ENCODE assay signal across 17 cellular contexts in genomic region chr6:169956580-169956979, GRCh38.
A peak's percentile ranks its signal among the peaks of the same experiment; 100 is the strongest.
DNase-seq lines count a peak whose midpoint lies in the region; ATAC-seq and TF ChIP-seq lines count a peak whose summit lies in the region.
"Had no signal": no experiment of that assay in that cellular context is flagged by ENCODE, and none has a peak within 500 bp of the region (broad histone marks: within the 10 kb centered on the region; RNA-seq: fewer than 3 reads in every experiment).

No MANE protein-coding gene starts in this region.

- no peaks in the 10 kb centered on the region for H3K36me3 ChIP-seq in upper lobe of left lung
- H3K36me3 ChIP-seq: BLaER1 had no signal

- H3K4me3 Mint-ChIP-seq in osteocyte (ENCODE audit: unreplicated experiment): no peak overlapping the region
- H3K4me3 Mint-ChIP-seq: CD8-positive, alpha-beta memory T cell had no signal

- H3K9me3 ChIP-seq in upper lobe of left lung: no peaks in the 10 kb centered on the region

- H3K27me3 Mint-ChIP-seq in osteocyte (ENCODE audit: unreplicated experiment): no peaks in the 10 kb centered on the region

- no peaks in the 10 kb centered on the region for H3K4me1 Mint-ChIP-seq in osteocyte (ENCODE audit: unreplicated experiment)

- no peak for TF ChIP-seq CTCF in osteocyte (IDR thresholded peaks at IDR 0.05)
- TF ChIP-seq CTCF in upper lobe of left lung (IDR thresholded peaks at IDR 0.05): no peak

- no peak for TF ChIP-seq POLR2A in upper lobe of left lung (IDR thresholded peaks at IDR 0.05)

- DNase-seq in activated CD8-positive, alpha-beta memory T cell treated with anti-CD3 and anti-CD28 coated beads, Interleukin-2, amount 50 U/mL, for 48 hours: peak; percentile 36
- no peak for DNase-seq in activated CD8-positive, alpha-beta memory T cell treated with anti-CD3 and anti-CD28 coated beads, Interleukin-2, amount 50 U/mL, for 4 hours
- peak; percentile 39 for DNase-seq in ecto neural progenitor cell (ENCODE audit: low spot score)
- DNase-seq in osteocyte (ENCODE audit: extremely low spot score, unreplicated experiment): peak; percentile 81
- peak; percentile 15 to 39 for DNase-seq in upper lobe of left lung
- DNase-seq in NCI-H446 treated with DMSO at 0.1 percent for 48 hours (lab: John Stamatoyannopoulos, UW): no peak
- DNase-seq: CD8-positive, alpha-beta memory T cell; DMS79 treated with DMSO at 0.1 percent for 48 hours; HCEC 1CT; NCI-H1417; NCI-H187 treated with DMSO at 0.1 percent for 48 hours; NCI-H345; OCI-M1; RPMI8226 had no signal

- ATAC-seq in upper lobe of left lung (ENCODE audit: low FRiP score in 2 of 2): no peak
- ATAC-seq in GM21381 (IDR thresholded peaks at IDR 0.05; ENCODE audit: unreplicated experiment): no peak
- ATAC-seq in GM18873 (IDR thresholded peaks at IDR 0.05; ENCODE audit: low FRiP score, unreplicated experiment): no peak

- peaks cover 0 to 14% (median 9%) of the 10 kb centered on the region in 4 donors for H3K4me1 ChIP-seq in upper lobe of left lung

- H3K27ac ChIP-seq in upper lobe of left lung: no peak overlapping the region
- H3K27ac ChIP-seq: BLaER1 had no signal

- WGBS in upper lobe of left lung, 2 donors: 81 to 85% methylated on average over 6 to 9 of the region's 9 CpGs

- no peak overlapping the region for H3K4me3 ChIP-seq in upper lobe of left lung
- H3K4me3 ChIP-seq: BLaER1 had no signal

- no peaks in the 10 kb centered on the region for H3K36me3 Mint-ChIP-seq in osteocyte (ENCODE audit: unreplicated experiment)
- H3K36me3 Mint-ChIP-seq: CD8-positive, alpha-beta memory T cell had no signal

- no peak for TF ChIP-seq EP300 in upper lobe of left lung (IDR thresholded peaks at IDR 0.05)

- H3K27me3 ChIP-seq in upper lobe of left lung: peaks cover 0 to 2% (median 0%) of the 10 kb centered on the region in 4 donors

- H3K9me3 Mint-ChIP-seq in osteocyte (ENCODE audit: unreplicated experiment): peaks cover 7% of the 10 kb centered on the region

- H3K27ac Mint-ChIP-seq in osteocyte (ENCODE audit: unreplicated experiment): no peak overlapping the region
- H3K27ac Mint-ChIP-seq: CD8-positive, alpha-beta memory T cell had no signal

Comparison
In these comparisons a context has a peak if more than half of its experiments do, and no peak if none do; other contexts are left out.
1. DNase-seq: peak in activated CD8-positive, alpha-beta memory T cell treated with anti-CD3 and anti-CD28 coated beads, Interleukin-2, amount 50 U/mL, for 48 hours (single experiment), ecto neural progenitor cell (single experiment), osteocyte (single experiment) and upper lobe of left lung (2 of 2); none in activated CD8-positive, alpha-beta memory T cell treated with anti-CD3 and anti-CD28 coated beads, Interleukin-2, amount 50 U/mL, for 4 hours (single experiment) and NCI-H446 treated with DMSO at 0.1 percent for 48 hours (single experiment).